Comparison of ENCODE assay signal across 9 cellular contexts in the genomic region with DNA sequence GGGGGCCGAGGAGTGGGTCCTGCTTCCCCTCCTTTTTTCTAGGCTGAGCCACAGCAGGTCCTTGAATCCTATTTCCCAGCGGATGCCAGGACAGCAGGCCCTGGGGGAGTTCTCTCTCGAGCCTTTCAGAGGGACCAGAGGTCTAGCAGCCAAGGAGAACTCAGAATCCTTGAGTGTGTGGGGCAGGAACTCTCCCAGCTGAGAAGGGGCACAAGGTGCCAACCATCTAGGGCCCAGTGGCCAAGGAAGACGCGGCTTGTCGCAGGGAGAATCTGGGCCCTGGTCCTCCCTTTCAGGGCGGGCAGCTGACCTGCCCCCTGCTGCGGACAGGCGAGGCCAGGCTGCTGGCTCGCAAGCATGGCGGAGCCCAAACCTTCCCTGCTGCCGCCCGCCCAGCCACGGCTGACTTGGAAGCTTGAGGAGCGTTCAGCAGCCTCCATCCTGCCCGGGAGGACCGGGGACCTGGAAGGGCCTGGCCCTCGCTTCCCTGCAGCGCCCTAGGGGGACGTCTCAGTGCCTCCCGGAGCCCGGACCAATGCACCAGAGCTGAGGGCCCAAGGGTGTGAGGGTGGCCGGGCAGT. TPM values are rescaled to one million over a fixed set of nuclear protein-coding genes. Genes with fewer than 3 reads are reported as not detected.
DNase-seq lines count a peak whose midpoint lies in the region; TF ChIP-seq lines count a peak whose summit lies in the region.
"Had no signal": no experiment of that assay in that cellular context is flagged by ENCODE, and none has a peak within 500 bp of the region (broad histone marks: within the 10 kb centered on the region; RNA-seq: fewer than 3 reads in every experiment).

No MANE protein-coding gene starts in this region.

- H3K9me3 ChIP-seq in tibial nerve, result no peaks in the 10 kb centered on the region

- peaks cover 0 to 74% (median 19%) of the 10 kb centered on the region in 3 donors for H3K36me3 ChIP-seq in tibial nerve

- TF ChIP-seq EP300 in tibial nerve (IDR thresholded peaks at IDR 0.05), result no peak

- no peaks in the 10 kb centered on the region for H3K27me3 ChIP-seq in tibial nerve

- TF ChIP-seq POLR2A in NB4 (IDR thresholded peaks at IDR 0.05; ENCODE audit: extremely low read depth, insufficient read length) (no peak), tibial nerve (IDR thresholded peaks at IDR 0.05) (no peak)

- no peak for TF ChIP-seq CTCF in NB4 (IDR thresholded peaks at IDR 0.05; ENCODE audit: low read depth, low read length)
- TF ChIP-seq CTCF in cardiac fibroblast (IDR thresholded peaks at IDR 0.05; ENCODE audit: low read depth, low read length), result no peak
- TF ChIP-seq CTCF in tibial nerve (IDR thresholded peaks at IDR 0.05), result no peak

- peak; percentile 31 for DNase-seq in stimulated activated CD4-positive, alpha-beta T cell treated with anti-CD3 and anti-CD28 coated beads, Interleukin-15, amount 100 ng/mL, for 24 hours
- DNase-seq in stimulated activated CD4-positive, alpha-beta T cell treated with anti-CD3 and anti-CD28 coated beads, Interleukin-2, amount 100 ng/mL, for 24 hours, result no peak
- no peak for DNase-seq in NB4 (ENCODE audit: low read depth)
- peak in 1 of 2 donors; percentile 41 for DNase-seq in cardiac fibroblast (ENCODE audit: low read depth in 2 of 2)
- peak; percentile 50 for DNase-seq in medulla oblongata (ENCODE audit: extremely low spot score)
- DNase-seq in tibial nerve (ENCODE audit: low spot score in 2 of 2), result no peak
- DNase-seq in KG1 (lab: John Stamatoyannopoulos, UW), result no peak
- no peak for DNase-seq in NCI-H2081 (lab: John Stamatoyannopoulos, UW)

- 18 to 41% methylated on average over 3 to 8 of the region's 23 CpGs for WGBS in tibial nerve, 2 donors

- peaks cover 0 to 40% (median 24%) of the 10 kb centered on the region in 4 donors for H3K4me1 ChIP-seq in tibial nerve

- H3K4me3 ChIP-seq in NB4 (ENCODE audit: low read depth, low read length) (peak overlapping the region; percentile 71), cardiac fibroblast (replicated peaks in 1 of 2; ENCODE audit: low read depth in 2 of 2, low read length in 2 of 2) (peak overlapping the region; percentile 72 to 74), tibial nerve (peak overlapping the region; percentile 64 to 80 (median 64))

- peak overlapping the region; percentile 95 to 100 (median 97) for H3K27ac ChIP-seq in tibial nerve

RNA-seq across cellular contexts. Expression of a gene that starts 1.0 kb away (rescaled TPM):
- total RNA-seq in tibial nerve, result 10 to 100 TPM; 44.8 to 54.3 (median 49.1) TPM

RNA-seq across cellular contexts. Expression of a gene that starts 22.5 kb away (rescaled TPM):
- 100 to 1,000 TPM; 650 to 822 (median 674) TPM for total RNA-seq in tibial nerve

RNA-seq across cellular contexts. Expression of a gene that starts 44.7 kb away (rescaled TPM):
- not detected for total RNA-seq in tibial nerve
- total RNA-seq: pulmonary artery endothelial cell had no signal

RNA-seq across cellular contexts. Expression of a gene that starts 45.2 kb away (rescaled TPM):
- total RNA-seq in tibial nerve, result 10 to 100 TPM in 1 of 4 donors, 1 to 10 TPM in 3; 3.5 to 11.4 (median 7.5) TPM

Comparison
In these comparisons a context has a peak if more than half of its experiments do, and no peak if none do; other contexts are left out.
1. DNase-seq: peak in stimulated activated CD4-positive, alpha-beta T cell treated with anti-CD3 and anti-CD28 coated beads, Interleukin-15, amount 100 ng/mL, for 24 hours (single experiment) and medulla oblongata (single experiment); none in stimulated activated CD4-positive, alpha-beta T cell treated with anti-CD3 and anti-CD28 coated beads, Interleukin-2, amount 100 ng/mL, for 24 hours (0 of 2), NB4 (single experiment), tibial nerve (0 of 2), KG1 (single experiment) and NCI-H2081 (0 of 2).
2. Peak in every context shown above with its lines, with median percentiles within 50 percentile points of each other: H3K4me3 ChIP-seq.